29 cellular contexts compared by ENCODE assay signal in the genomic region with DNA sequence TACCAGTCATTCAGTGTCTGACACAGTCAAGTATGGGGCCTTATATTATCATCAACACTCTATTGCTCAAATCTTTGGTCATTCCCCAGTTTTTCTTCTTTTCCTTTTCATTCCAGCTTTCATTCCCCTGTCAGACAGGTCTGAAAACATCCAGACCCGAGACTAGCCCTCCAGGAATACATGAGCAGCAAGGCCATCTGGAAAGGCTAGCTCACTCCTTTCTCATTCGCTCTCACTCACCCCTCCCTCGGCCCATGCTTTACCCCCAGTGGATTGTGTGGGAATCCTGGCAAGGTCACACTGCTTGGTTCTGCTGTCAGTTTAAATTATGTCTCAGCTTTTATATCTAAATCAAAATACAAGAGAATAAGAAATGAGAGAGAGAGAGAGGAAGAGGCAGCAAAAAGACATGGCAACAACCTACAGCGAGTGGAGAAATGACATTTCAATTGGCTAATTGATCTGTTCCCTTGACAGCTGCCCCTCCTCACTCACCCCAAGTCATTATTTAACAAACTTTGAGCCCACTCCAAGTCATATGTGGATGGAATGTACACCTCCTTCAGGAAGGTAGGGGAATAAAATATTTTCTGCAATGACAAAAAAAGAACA.
DNase-seq lines count a peak whose midpoint lies in the region; ATAC-seq and TF ChIP-seq lines count a peak whose summit lies in the region.
"Had no signal": no experiment of that assay in that cellular context is flagged by ENCODE, and none has a peak within 500 bp of the region (broad histone marks: within the 10 kb centered on the region; RNA-seq: fewer than 3 reads in every experiment).

No MANE protein-coding gene starts in this region.

- H3K4me3 ChIP-seq in heart right ventricle (no peak overlapping the region), fibroblast of mammary gland (ENCODE audit: control insufficient read depth, low read depth, low read length) (no peak overlapping the region), H7 (ENCODE audit: insufficient read depth, low read depth, low read length) (no peak overlapping the region)
- H3K4me3 ChIP-seq: A549, SJSA1, vagina had no signal

- WGBS in heart right ventricle, 2 donors = 30 to 40% methylated on average over 4 of the region's 4 CpGs

- H3K4me1 Mint-ChIP-seq in mesothelial cell of epicardium = peaks cover 21% of the 10 kb centered on the region
- H3K4me1 Mint-ChIP-seq: activated naive CD4-positive, alpha-beta T cell treated with anti-CD3 and anti-CD28 coated beads, Interleukin-2, amount 50 U/mL, for 24 hours; IgD-negative memory B cell; stimulated activated effector memory CD8-positive, alpha-beta T cell treated with anti-CD3 and anti-CD28 coated beads, Interleukin-12 subunit alpha, Interleukin-12 subunit beta, amount 100 ng/mL, for 72 hours had no signal

- no peaks in the 10 kb centered on the region for H3K4me1 ChIP-seq in heart right ventricle
- H3K4me1 ChIP-seq: A549, SJSA1, vagina had no signal

- no peak for DNase-seq in Right ventricle myocardium superior
- DNase-seq in heart right ventricle = no peak
- DNase-seq in fibroblast of mammary gland (ENCODE audit: low read depth) = peak; percentile 34
- DNase-seq in mesothelial cell of epicardium (ENCODE audit: low spot score in 2 of 2, unreplicated experiment in 2 of 2) = no peak
- no peak for DNase-seq in H7
- no peak for DNase-seq in NCI-H187 (lab: John Stamatoyannopoulos, UW)
- DNase-seq: activated CD4-positive, CD25-positive, alpha-beta regulatory T cell treated with anti-CD3 and anti-CD28 coated beads, Interleukin-2, amount 50 U/mL, for 72 hours; activated CD8-positive, alpha-beta T cell treated with anti-CD3 and anti-CD28 coated beads for 36 hours; aorta; caudate nucleus; CD8-positive, alpha-beta T cell; DMS153; H9; mammary epithelial cell; NCI-H1105; NCI-H2029; NCI-H748 treated with DMSO at 0.1 percent for 48 hours; stimulated activated CD4-positive, alpha-beta T cell treated with anti-CD3 and anti-CD28 coated beads, Interleukin-4, amount 100 ng/mL, for 24 hours had no signal

- H3K4me3 Mint-ChIP-seq in mesothelial cell of epicardium = no peak overlapping the region
- H3K4me3 Mint-ChIP-seq: activated CD8-positive, alpha-beta T cell treated with anti-CD3 and anti-CD28 coated beads for 36 hours; activated naive CD4-positive, alpha-beta T cell treated with anti-CD3 and anti-CD28 coated beads, Interleukin-2, amount 50 U/mL, for 24 hours; CD8-positive, alpha-beta T cell; H9; IgD-negative memory B cell; stimulated activated effector memory CD8-positive, alpha-beta T cell treated with anti-CD3 and anti-CD28 coated beads, Interleukin-12 subunit alpha, Interleukin-12 subunit beta, amount 100 ng/mL, for 72 hours; T-helper 1 cell treated with Interleukin-12 subunit alpha and Interleukin-12 subunit beta and Interleukin-4 antibody, amounts not matched to agents 30 μg/mL and 1 μg/mL, for 36 hours had no signal

- no peaks in the 10 kb centered on the region for H3K9me3 ChIP-seq in heart right ventricle
- H3K9me3 ChIP-seq: A549, SJSA1, vagina had no signal

- H3K27ac Mint-ChIP-seq in mesothelial cell of epicardium = peak overlapping the region; percentile 21
- H3K27ac Mint-ChIP-seq: activated CD8-positive, alpha-beta T cell treated with anti-CD3 and anti-CD28 coated beads for 36 hours; activated naive CD4-positive, alpha-beta T cell treated with anti-CD3 and anti-CD28 coated beads, Interleukin-2, amount 50 U/mL, for 24 hours; activated T-helper 2 cell treated with anti-CD3 and anti-CD28 coated beads, Interferon-gamma antibody, Interleukin-2, Interleukin-4, amounts not matched to agents 10 μg/mL and 5 μg/mL and 100 μg/mL, durations not matched to agents 14 hours and 24 hours and 36 hours; CD8-positive, alpha-beta T cell; IgD-negative memory B cell; stimulated activated effector memory CD8-positive, alpha-beta T cell treated with anti-CD3 and anti-CD28 coated beads, Interleukin-12 subunit alpha, Interleukin-12 subunit beta, amount 100 ng/mL, for 72 hours; T-helper 1 cell treated with Interleukin-12 subunit alpha and Interleukin-12 subunit beta and Interleukin-4 antibody, amounts not matched to agents 30 μg/mL and 1 μg/mL, for 36 hours had no signal

- no peaks in the 10 kb centered on the region for H3K36me3 Mint-ChIP-seq in mesothelial cell of epicardium
- H3K36me3 Mint-ChIP-seq: activated naive CD4-positive, alpha-beta T cell treated with anti-CD3 and anti-CD28 coated beads, Interleukin-2, amount 50 U/mL, for 24 hours; CD8-positive, alpha-beta T cell; IgD-negative memory B cell; stimulated activated effector memory CD8-positive, alpha-beta T cell treated with anti-CD3 and anti-CD28 coated beads, Interleukin-12 subunit alpha, Interleukin-12 subunit beta, amount 100 ng/mL, for 72 hours had no signal

- peak; percentile 63 for ATAC-seq in Right ventricle myocardium superior (ENCODE audit: poor library complexity)
- ATAC-seq in heart right ventricle = no peak
- no peak for ATAC-seq in HG02970 (IDR thresholded peaks at IDR 0.05; ENCODE audit: low FRiP score, unreplicated experiment)
- ATAC-seq in HG03571 (IDR thresholded peaks at IDR 0.05; ENCODE audit: unreplicated experiment) = no peak
- ATAC-seq: A549; activated CD8-positive, alpha-beta T cell treated with anti-CD3 and anti-CD28 coated beads for 36 hours; CD8-positive, alpha-beta T cell; sciatic nerve; stimulated activated effector memory CD8-positive, alpha-beta T cell treated with anti-CD3 and anti-CD28 coated beads, Interleukin-12 subunit alpha, Interleukin-12 subunit beta, amount 100 ng/mL, for 72 hours had no signal

- H3K27me3 ChIP-seq in heart right ventricle (peaks cover 0 to 15% (median 0%) of the 10 kb centered on the region in 7 donors), H7 (ENCODE audit: control insufficient read depth, insufficient read depth, low read length) (no peaks in the 10 kb centered on the region)
- H3K27me3 ChIP-seq: SJSA1, vagina had no signal

- no peaks in the 10 kb centered on the region for H3K9me3 Mint-ChIP-seq in mesothelial cell of epicardium
- H3K9me3 Mint-ChIP-seq: activated naive CD4-positive, alpha-beta T cell treated with anti-CD3 and anti-CD28 coated beads, Interleukin-2, amount 50 U/mL, for 24 hours; CD8-positive, alpha-beta T cell; H9; T-helper 1 cell treated with Interleukin-12 subunit alpha and Interleukin-12 subunit beta and Interleukin-4 antibody, amounts not matched to agents 30 μg/mL and 1 μg/mL, for 36 hours had no signal

- intact Hi-C loops in Right ventricle myocardium superior (cut with DNase I) = no loop called here
- intact Hi-C loops in heart right ventricle (cut with DNase I) = no loop called here

- H3K36me3 ChIP-seq in heart right ventricle (no peaks in the 10 kb centered on the region), H7 (replicated peaks; ENCODE audit: control insufficient read depth, insufficient read depth, low read length) (no peaks in the 10 kb centered on the region)
- H3K36me3 ChIP-seq: SJSA1, vagina had no signal

- peaks cover 3% of the 10 kb centered on the region for H3K27me3 Mint-ChIP-seq in mesothelial cell of epicardium (ENCODE audit: low read depth)
- H3K27me3 Mint-ChIP-seq: activated CD8-positive, alpha-beta T cell treated with anti-CD3 and anti-CD28 coated beads for 36 hours; IgD-negative memory B cell had no signal

- TF ChIP-seq CTCF in heart right ventricle (IDR thresholded peaks at IDR 0.05) (no peak), fibroblast of mammary gland (conservative IDR thresholded peaks at IDR 0.05; ENCODE audit: control insufficient read depth, insufficient read depth, low read depth, low read length) (no peak), mesothelial cell of epicardium (IDR thresholded peaks at IDR 0.05; ENCODE audit: unreplicated experiment) (no peak)

- H3K27ac ChIP-seq in heart right ventricle = no peak overlapping the region
- H3K27ac ChIP-seq: A549, SJSA1, vagina had no signal
